ENCODE assay signal across 9 cellular contexts in the genomic region with DNA sequence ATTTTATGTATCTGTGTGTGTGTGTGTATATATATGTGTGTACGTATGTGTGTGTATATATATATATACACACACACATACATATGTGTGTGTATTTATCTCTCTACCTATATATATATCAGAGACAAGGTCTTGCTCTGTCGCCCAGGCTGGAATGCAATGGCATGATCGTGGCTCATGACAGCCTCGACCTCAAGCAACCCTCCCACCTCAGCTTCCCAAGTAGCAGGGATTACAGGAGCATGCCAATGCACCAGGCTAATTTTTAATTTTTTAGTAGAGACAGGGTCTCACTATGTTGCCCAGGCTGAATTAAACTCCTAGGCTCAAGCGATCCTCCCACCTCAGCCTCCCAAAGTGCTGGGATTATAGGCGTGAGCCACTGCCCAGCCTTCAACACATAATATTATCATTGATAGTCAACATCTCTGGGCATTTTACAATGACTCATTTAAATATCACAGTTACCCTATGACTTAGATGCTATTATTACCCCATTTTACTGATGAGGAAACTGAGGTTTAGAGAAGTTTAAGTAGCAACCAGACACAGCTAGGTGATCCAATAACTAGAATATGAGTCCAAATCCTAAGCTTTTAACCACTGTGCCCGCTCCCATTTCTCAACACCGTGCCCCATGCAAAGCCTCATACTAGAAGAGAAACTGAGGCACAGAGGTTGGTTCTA. TPM values are rescaled to one million over a fixed set of nuclear protein-coding genes. Genes with fewer than 3 reads are reported as not detected.
DNase-seq lines count a peak whose midpoint lies in the region; ATAC-seq and TF ChIP-seq lines count a peak whose summit lies in the region.
"Had no signal": no experiment of that assay in that cellular context is flagged by ENCODE, and none has a peak within 500 bp of the region (broad histone marks: within the 10 kb centered on the region; RNA-seq: fewer than 3 reads in every experiment).

No MANE protein-coding gene starts in this region.

- no peaks in the 10 kb centered on the region for H3K27me3 ChIP-seq in ascending aorta
- H3K27me3 ChIP-seq in left lung, result no peaks in the 10 kb centered on the region
- H3K27me3 ChIP-seq in stomach smooth muscle (ENCODE audit: control insufficient read depth in 1 of 2, insufficient read depth in 2 of 2, low read length in 2 of 2), result no peaks in the 10 kb centered on the region

- DNase-seq in ascending aorta (ENCODE audit: low spot score in 2 of 2) (no peak), left lung (no peak), head of caudate nucleus (no peak), NCI-H345 treated with DMSO at 0.1 percent for 48 hours (lab: John Stamatoyannopoulos, UW; ENCODE audit: unreplicated experiment) (no peak), A172 (ENCODE audit: low spot score) (no peak)
- DNase-seq: effector CD8-positive, alpha-beta T cell had no signal

- POLR2A ChIA-PET in HEK293 (lab: Yijun Ruan, JAX), result interaction anchor here (0.6 to 1.5 kb wide), 10 partner anchors 8 to 239 kb away, joined by 3 to 9 read pairs (median 4); a partner anchor contains a TSS

- no peak overlapping the region for H3K4me3 ChIP-seq in HEK293 (ENCODE audit: low read depth, low read length)
- H3K4me3 ChIP-seq in ascending aorta, result peak overlapping the region in 1 of 2 donors; percentile 45
- no peak overlapping the region for H3K4me3 ChIP-seq in left lung
- H3K4me3 ChIP-seq in stomach smooth muscle (ENCODE audit: low read length in 2 of 2), result peak overlapping the region; percentile 57 to 69

- CTCF ChIA-PET in HEK293 (lab: Yijun Ruan, JAX), result interaction anchor here (0.6 to 4.6 kb wide), 6 partner anchors 10 to 76 kb away, joined by 3 to 33 read pairs (median 3); a partner anchor contains a TSS

- intact Hi-C loops in ascending aorta (cut with DNase I) (no loop called here), left lung (cut with DNase I) (no loop called here), head of caudate nucleus (cut with DNase I) (no loop called here)

- H3K36me3 ChIP-seq in HEK293 (ENCODE audit: control insufficient read depth in 2 of 2, insufficient read depth in 1 of 2, low read length in 2 of 2), result peaks cover 0 to 25% of the 10 kb centered on the region in 2 experiments; a peak in 2 of 3 replicates
- H3K36me3 ChIP-seq in ascending aorta, result peaks cover 38 to 46% of the 10 kb centered on the region in 2 donors
- H3K36me3 ChIP-seq in left lung, result peaks cover 0 to 35% of the 10 kb centered on the region in 2 donors
- peaks cover 23 to 29% of the 10 kb centered on the region in 2 donors for H3K36me3 ChIP-seq in stomach smooth muscle (ENCODE audit: control insufficient read depth in 2 of 2, insufficient read depth in 2 of 2, low read length in 2 of 2)

- peaks cover 10% of the 10 kb centered on the region; the same call in 1 of the 2 replicates for H3K4me1 ChIP-seq in HEK293 (ENCODE audit: control insufficient read depth, insufficient read depth, low read length)
- H3K4me1 ChIP-seq in ascending aorta, result peaks cover 20 to 34% of the 10 kb centered on the region in 2 donors
- peaks cover 33 to 47% of the 10 kb centered on the region in 2 donors for H3K4me1 ChIP-seq in left lung
- H3K4me1 ChIP-seq in stomach smooth muscle (ENCODE audit: control insufficient read depth, insufficient read depth, low read length), result peaks cover 30% of the 10 kb centered on the region

- peak overlapping the region in 1 of 2 donors; percentile 72 for H3K9ac ChIP-seq in stomach smooth muscle (ENCODE audit: low read length in 2 of 2)

- ATAC-seq in left lung, result no peak
- no peak for ATAC-seq in HG03469 (IDR thresholded peaks at IDR 0.05; ENCODE audit: unreplicated experiment)

- H3K9me3 ChIP-seq in HEK293 (ENCODE audit: control insufficient read depth, insufficient read depth, low read depth, low read length) (no peaks in the 10 kb centered on the region), ascending aorta (no peaks in the 10 kb centered on the region), left lung (no peaks in the 10 kb centered on the region), stomach smooth muscle (ENCODE audit: control insufficient read depth in 2 of 2, low read length in 2 of 2) (no peaks in the 10 kb centered on the region)

- H3K27ac ChIP-seq in HEK293 (ENCODE audit: extremely low read depth, low read depth, low read length) (no peak overlapping the region; the same call in 1 of the 2 replicates), ascending aorta (peak overlapping the region; percentile 80 to 84), left lung (peak overlapping the region; percentile 93 to 95), stomach smooth muscle (ENCODE audit: low read length) (peak overlapping the region; percentile 76)

- TF ChIP-seq CTCF in HEK293 (tag by site-specific recombination; IDR thresholded peaks at IDR 0.05) (no peak), ascending aorta (IDR thresholded peaks at IDR 0.05) (no peak), left lung (IDR thresholded peaks at IDR 0.05) (no peak)

TF ChIP-seq in HEK293, 187 proteins besides CTCF, POLR2A, EP300 and RAD21:
- TF ChIP-seq ZNF121 (tag by site-specific recombination; IDR thresholded peaks at IDR 0.05) (peak; percentile 90), ZNF664 (tag by site-specific recombination; IDR thresholded peaks at IDR 0.05) (peak; percentile 52; the same call in 1 of the 2 replicates), ZNF426 (tag by site-specific recombination; IDR thresholded peaks at IDR 0.05) (no peak)

RNA-seq across cellular contexts. Expression of a gene that starts 24.3 kb away (rescaled TPM):
- total RNA-seq in ascending aorta (111 TPM), left lung (10 to 100 TPM; 47.4 to 62.6 TPM)
- total RNA-seq in A172 (2014; rRNA removed; shearing (Covaris generic)), result 79.4 and 89.1 TPM in 2 replicates

RNA-seq across cellular contexts. Expression of a gene that starts 28.4 kb away (rescaled TPM):
- 12.5 TPM for total RNA-seq in ascending aorta
- total RNA-seq in left lung, result 10 to 100 TPM; 47.6 to 53.2 TPM
- total RNA-seq in A172 (2014; rRNA removed; shearing (Covaris generic)), result 49.8 and 62.1 TPM in 2 replicates

RNA-seq across cellular contexts. Expression of a gene that starts 28.6 kb away (rescaled TPM):
- total RNA-seq in ascending aorta (189 TPM), left lung (10 to 100 TPM; 28.0 to 43.5 TPM)
- total RNA-seq in A172 (2014; rRNA removed; shearing (Covaris generic)), result 33.8 and 41.0 TPM in 2 replicates

RNA-seq across cellular contexts. Expression of a gene that starts 46.9 kb away (rescaled TPM):
- total RNA-seq in ascending aorta (not detected), left lung (1 to 10 TPM; 2.3 to 2.7 TPM)
- total RNA-seq in A172 (2014; rRNA removed; shearing (Covaris generic)), result 4.9 and 7.7 TPM in 2 replicates

Comparison
In these comparisons a context has a peak if more than half of its experiments do, and no peak if none do; other contexts are left out.
1. H3K4me3 ChIP-seq: peak in stomach smooth muscle (2 of 2); none in HEK293 (single experiment) and left lung (0 of 2).